In genomic region chr12:69470189-69471094, GRCh38 we compare ENCODE assay signal across 8 cellular contexts. TPM values are rescaled to one million over a fixed set of nuclear protein-coding genes. Genes with fewer than 3 reads are reported as not detected.
DNase-seq lines count a peak whose midpoint lies in the region; ATAC-seq and TF ChIP-seq lines count a peak whose summit lies in the region.

A gene with protein sequence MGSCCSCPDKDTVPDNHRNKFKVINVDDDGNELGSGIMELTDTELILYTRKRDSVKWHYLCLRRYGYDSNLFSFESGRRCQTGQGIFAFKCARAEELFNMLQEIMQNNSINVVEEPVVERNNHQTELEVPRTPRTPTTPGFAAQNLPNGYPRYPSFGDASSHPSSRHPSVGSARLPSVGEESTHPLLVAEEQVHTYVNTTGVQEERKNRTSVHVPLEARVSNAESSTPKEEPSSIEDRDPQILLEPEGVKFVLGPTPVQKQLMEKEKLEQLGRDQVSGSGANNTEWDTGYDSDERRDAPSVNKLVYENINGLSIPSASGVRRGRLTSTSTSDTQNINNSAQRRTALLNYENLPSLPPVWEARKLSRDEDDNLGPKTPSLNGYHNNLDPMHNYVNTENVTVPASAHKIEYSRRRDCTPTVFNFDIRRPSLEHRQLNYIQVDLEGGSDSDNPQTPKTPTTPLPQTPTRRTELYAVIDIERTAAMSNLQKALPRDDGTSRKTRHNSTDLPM (plus strand): TSS chr12:69470388. CDS start chr12:69569031, 98,643 bp downstream.

- H4K20me1 ChIP-seq in OCI-LY3 (ENCODE audit: insufficient read depth, low read length) = peaks cover 28% of the 10 kb centered on the region

- H3K79me2 ChIP-seq in OCI-LY3 (ENCODE audit: low read length) = peaks cover 53% of the 10 kb centered on the region

- H3K4me1 ChIP-seq in OCI-LY3 (ENCODE audit: low read length) = peaks cover 23% of the 10 kb centered on the region
- peaks cover 8 to 16% of the 10 kb centered on the region in 2 donors for H3K4me1 ChIP-seq in mucosa of rectum (ENCODE audit: control insufficient read depth in 2 of 2, insufficient read depth in 2 of 2, low read length in 2 of 2)

- H3K36me3 ChIP-seq in OCI-LY3 (replicated peaks; ENCODE audit: low read depth, low read length) = no peaks in the 10 kb centered on the region
- H3K36me3 ChIP-seq in mucosa of rectum (ENCODE audit: control insufficient read depth in 2 of 2, insufficient read depth in 2 of 2, low read length in 2 of 2) = no peaks in the 10 kb centered on the region

- DNase-seq in DMS114 treated with DMSO at 0.1 percent for 48 hours (lab: John Stamatoyannopoulos, UW; ENCODE audit: unreplicated experiment) (peak; percentile 89), HuH-7.5 (ENCODE audit: low spot score) (peak; percentile 94), activated T-cell treated with anti-CD3 and anti-CD28 coated beads for 4 hours (peak; percentile 78), epithelial cell of proximal tubule (ENCODE audit: low read depth) (no peak)
- peak; percentile 90 for DNase-seq in stimulated activated CD8-positive, alpha-beta memory T cell treated with anti-CD3 and anti-CD28 coated beads, Interleukin-4, amount 100 ng/mL, for 48 hours

- H3K9me3 ChIP-seq in OCI-LY3 (ENCODE audit: insufficient read depth, low read length) (no peaks in the 10 kb centered on the region), mucosa of rectum (ENCODE audit: control insufficient read depth in 2 of 2, low read length in 2 of 2) (no peaks in the 10 kb centered on the region)

- peak within 1 kb of the TSS; percentile 58 for H3K27ac ChIP-seq in OCI-LY3 (ENCODE audit: low read length)
- peak within 1 kb of the TSS; percentile 84 to 88 for H3K27ac ChIP-seq in mucosa of rectum (ENCODE audit: low read depth in 2 of 2, low read length in 2 of 2)

- peak; percentile 33 for TF ChIP-seq CTCF in OCI-LY3 (IDR thresholded peaks at IDR 0.05; ENCODE audit: low read depth, low read length)
- TF ChIP-seq CTCF in epithelial cell of proximal tubule (conservative IDR thresholded peaks at IDR 0.05; ENCODE audit: low read depth, low read length) = peak; percentile 71

- ATAC-seq in GM21526 (IDR thresholded peaks at IDR 0.05; ENCODE audit: low FRiP score, unreplicated experiment) = peak; percentile 94

- H3K4me2 ChIP-seq in OCI-LY3 (ENCODE audit: low read length) = peak within 1 kb of the TSS; percentile 91

- H3K27me3 ChIP-seq in OCI-LY3 (ENCODE audit: low read depth, low read length) = no peaks in the 10 kb centered on the region
- H3K27me3 ChIP-seq in mucosa of rectum (ENCODE audit: control insufficient read depth in 2 of 2, insufficient read depth in 2 of 2, low read length in 2 of 2) = no peaks in the 10 kb centered on the region

- H3K9ac ChIP-seq in OCI-LY3 (ENCODE audit: low read length) = peak within 1 kb of the TSS; percentile 89
- peak within 1 kb of the TSS; percentile 87 to 88 for H3K9ac ChIP-seq in mucosa of rectum (ENCODE audit: low read depth in 1 of 2, low read length in 2 of 2)

- H3K4me3 ChIP-seq in OCI-LY3 (ENCODE audit: low read length) (peak within 1 kb of the TSS; percentile 85), epithelial cell of proximal tubule (ENCODE audit: low read depth, low read length) (peak within 1 kb of the TSS; percentile 91), mucosa of rectum (ENCODE audit: low read length in 2 of 2) (peak within 1 kb of the TSS; percentile 85 to 93)

- peak within 1 kb of the TSS; percentile 85 for H2AFZ ChIP-seq in OCI-LY3 (ENCODE audit: low read depth, low read length)

RNA-seq across cellular contexts. Expression of the gene that starts here (rescaled TPM):
- total RNA-seq in epithelial cell of proximal tubule = 14.0 and 28.9 TPM in 2 replicates
